ENCODE assay signal across 26 cellular contexts in genomic region chr22:37394341-37394740, GRCh38. TPM values are rescaled to one million over a fixed set of nuclear protein-coding genes. Genes with fewer than 3 reads are reported as not detected.
"Had no signal": no experiment of that assay in that cellular context is flagged by ENCODE, and none has a peak within 500 bp of the region (broad histone marks: within the 10 kb centered on the region; RNA-seq: fewer than 3 reads in every experiment).

No MANE protein-coding gene starts in this region.

- H3K27me3 ChIP-seq: adrenal gland, ascending aorta, body of pancreas, Peyer's patch had no signal

- ATAC-seq: activated T-helper 17 cell treated with anti-CD3 and anti-CD28 coated beads, Interleukin-2, amount 50 U/mL, for 72 hours; body of pancreas had no signal

- H3K4me1 ChIP-seq: adrenal gland, ascending aorta, body of pancreas, Peyer's patch, SJSA1 had no signal

- H3K4me1 Mint-ChIP-seq: activated CD4-positive, alpha-beta T cell treated with anti-CD3 and anti-CD28 coated beads, Interleukin-2, amount 10 ng/mL, durations not matched to agents 7 days and 5 days; activated naive CD4-positive, alpha-beta T cell treated with anti-CD3 and anti-CD28 coated beads, Interleukin-2, amount 10 ng/mL, durations not matched to agents 7 days and 5 days; activated T-helper 17 cell treated with anti-CD3 and anti-CD28 coated beads, Interleukin-2, amount 50 U/mL, for 72 hours had no signal

- H3K4me3 Mint-ChIP-seq: activated CD4-positive, alpha-beta memory T cell treated with anti-CD3 and anti-CD28 coated beads for 36 hours; activated CD4-positive, alpha-beta T cell treated with anti-CD3 and anti-CD28 coated beads, Interleukin-2, amount 10 ng/mL, durations not matched to agents 7 days and 5 days; activated naive CD4-positive, alpha-beta T cell treated with anti-CD3 and anti-CD28 coated beads, Interleukin-2, amount 10 ng/mL, durations not matched to agents 7 days and 5 days; activated naive CD8-positive, alpha-beta T cell treated with anti-CD3 and anti-CD28 coated beads, Interleukin-2, amount 10 ng/mL, durations not matched to agents 7 days and 5 days; activated T-helper 17 cell treated with anti-CD3 and anti-CD28 coated beads, Interleukin-2, amount 50 U/mL, for 72 hours; T-helper 1 cell treated with Interleukin-12 subunit alpha and Interleukin-12 subunit beta and Interleukin-4 antibody, amounts not matched to agents 30 μg/mL and 1 μg/mL, for 36 hours had no signal

- H3K27ac ChIP-seq: adrenal gland, ascending aorta, body of pancreas, Peyer's patch, SJSA1 had no signal

- H3K4me3 ChIP-seq: adrenal gland, ascending aorta, body of pancreas, Peyer's patch, SJSA1 had no signal

- H3K36me3 ChIP-seq: adrenal gland, ascending aorta, Peyer's patch, SJSA1 had no signal

- H3K9me3 ChIP-seq: adrenal gland, ascending aorta, body of pancreas, Peyer's patch, SJSA1 had no signal

- H3K36me3 Mint-ChIP-seq: activated CD4-positive, alpha-beta memory T cell treated with anti-CD3 and anti-CD28 coated beads for 36 hours; activated naive CD4-positive, alpha-beta T cell treated with anti-CD3 and anti-CD28 coated beads, Interleukin-2, amount 10 ng/mL, durations not matched to agents 7 days and 5 days; activated naive CD8-positive, alpha-beta T cell treated with anti-CD3 and anti-CD28 coated beads, Interleukin-2, amount 10 ng/mL, durations not matched to agents 7 days and 5 days had no signal

- DNase-seq: activated CD4-positive, alpha-beta memory T cell treated with anti-CD3 and anti-CD28 coated beads for 36 hours; activated CD4-positive, alpha-beta T cell treated with anti-CD3 and anti-CD28 coated beads, Interleukin-2, amount 10 ng/mL, durations not matched to agents 7 days and 5 days; activated CD4-positive, CD25-positive, alpha-beta regulatory T cell; activated CD8-positive, alpha-beta memory T cell treated with anti-CD3 and anti-CD28 coated beads for 24 hours; activated gamma-delta T cell treated with Interleukin-2 at 50 U/mL for 16 hours; activated naive CD4-positive, alpha-beta T cell treated with anti-CD3 and anti-CD28 coated beads, Interleukin-2, amount 10 ng/mL, durations not matched to agents 7 days and 5 days; activated naive CD8-positive, alpha-beta T cell treated with anti-CD3 and anti-CD28 coated beads, Interleukin-2, amount 10 ng/mL, durations not matched to agents 7 days and 5 days; activated T-cell treated with anti-CD3 and anti-CD28 coated beads for 4 hours; activated T-cell treated with anti-CD3 and anti-CD28 coated beads, Interleukin-2, amount 50 U/mL, for 48 hours; Karpas-422; MM.1S; NCI-H1105; NCI-H1436; NCI-H2029 treated with DMSO at 0.1 percent for 48 hours; NCI-H345; NCI-H510A; NCI-H526 treated with DMSO at 0.1 percent for 48 hours; NCI-H82; Peyer's patch; SHP77 had no signal

- H3K9me3 Mint-ChIP-seq: activated CD4-positive, alpha-beta memory T cell treated with anti-CD3 and anti-CD28 coated beads for 36 hours; activated CD4-positive, alpha-beta T cell treated with anti-CD3 and anti-CD28 coated beads, Interleukin-2, amount 10 ng/mL, durations not matched to agents 7 days and 5 days; activated naive CD4-positive, alpha-beta T cell treated with anti-CD3 and anti-CD28 coated beads, Interleukin-2, amount 10 ng/mL, durations not matched to agents 7 days and 5 days; activated naive CD8-positive, alpha-beta T cell treated with anti-CD3 and anti-CD28 coated beads, Interleukin-2, amount 10 ng/mL, durations not matched to agents 7 days and 5 days; activated T-helper 17 cell treated with anti-CD3 and anti-CD28 coated beads, Interleukin-2, amount 50 U/mL, for 72 hours; T-helper 1 cell treated with Interleukin-12 subunit alpha and Interleukin-12 subunit beta and Interleukin-4 antibody, amounts not matched to agents 30 μg/mL and 1 μg/mL, for 36 hours had no signal

- H3K27ac Mint-ChIP-seq: activated CD4-positive, alpha-beta memory T cell treated with anti-CD3 and anti-CD28 coated beads for 36 hours; activated naive CD4-positive, alpha-beta T cell treated with anti-CD3 and anti-CD28 coated beads, Interleukin-2, amount 10 ng/mL, durations not matched to agents 7 days and 5 days; activated naive CD8-positive, alpha-beta T cell treated with anti-CD3 and anti-CD28 coated beads, Interleukin-2, amount 10 ng/mL, durations not matched to agents 7 days and 5 days; activated T-helper 17 cell treated with anti-CD3 and anti-CD28 coated beads, Interleukin-2, amount 50 U/mL, for 72 hours; T-helper 1 cell treated with Interleukin-12 subunit alpha and Interleukin-12 subunit beta and Interleukin-4 antibody, amounts not matched to agents 30 μg/mL and 1 μg/mL, for 36 hours had no signal

RNA-seq across cellular contexts. Expression of gene ELFN2, which starts 32.9 kb away (rescaled TPM):
- total RNA-seq: ascending aorta had no signal
